Comparison of ENCODE assay signal across 1 cellular context in genomic region chr12:69633061-69633460, GRCh38.
TF ChIP-seq lines count a peak whose summit lies in the region.

No MANE protein-coding gene starts in this region.

TF ChIP-seq in K562, 482 proteins besides CTCF, POLR2A, EP300 and RAD21:
- TF ChIP-seq SMC3 (conservative IDR thresholded peaks at IDR 0.05; ENCODE audit: insufficient read depth, low read depth, low read length) = 0 out of 2 replicates have a peak, but pooled peaks have one; percentile 5
- no peak for TF ChIP-seq LARP7 (IDR thresholded peaks at IDR 0.05)
- TF ChIP-seq ZKSCAN1 (IDR thresholded peaks at IDR 0.05; ENCODE audit: low read depth, low read length) = peak; percentile 88
